13 cellular contexts compared by ENCODE assay signal in genomic region chr2:86243950-86244733, GRCh38. TPM values are rescaled to one million over a fixed set of nuclear protein-coding genes. Genes with fewer than 3 reads are reported as not detected.
DNase-seq lines count a peak whose midpoint lies in the region; ATAC-seq, FAIRE-seq and TF ChIP-seq lines count a peak whose summit lies in the region.
"Had no signal": no experiment of that assay in that cellular context is flagged by ENCODE, and none has a peak within 500 bp of the region (broad histone marks: within the 10 kb centered on the region; RNA-seq: fewer than 3 reads in every experiment).

No MANE protein-coding gene starts in this region.

- peak; percentile 77 for FAIRE-seq in GM12892 (lab: Jason Lieb, UNC)

- peak in 1 of 3 experiments; percentile 15 for TF ChIP-seq CTCF in ascending aorta (IDR thresholded peaks at IDR 0.05)

- no peak for TF ChIP-seq POLR2A in GM12892 (IDR thresholded peaks at IDR 0.05; ENCODE audit: low read depth, low read length)

- ATAC-seq in HG03103 (IDR thresholded peaks at IDR 0.05; ENCODE audit: low read depth, unreplicated experiment) (peak; percentile 56), HG03571 (IDR thresholded peaks at IDR 0.05; ENCODE audit: unreplicated experiment) (no peak)
- ATAC-seq: mucosa of descending colon had no signal

- no peaks in the 10 kb centered on the region for H3K9me3 ChIP-seq in ascending aorta
- H3K9me3 ChIP-seq: mucosa of descending colon had no signal

- H3K4me3 ChIP-seq in ascending aorta, result no peak overlapping the region
- H3K4me3 ChIP-seq in rectal smooth muscle tissue (ENCODE audit: low read length), result no peak overlapping the region
- H3K4me3 ChIP-seq: mucosa of descending colon had no signal

- H3K27me3 ChIP-seq in ascending aorta, result no peaks in the 10 kb centered on the region
- no peaks in the 10 kb centered on the region for H3K27me3 ChIP-seq in rectal smooth muscle tissue (ENCODE audit: control insufficient read depth, insufficient read depth, low read length)
- H3K27me3 ChIP-seq: brain microvascular endothelial cell had no signal

- H3K27ac ChIP-seq in ascending aorta (peak overlapping the region; percentile 64 to 79), rectal smooth muscle tissue (ENCODE audit: low read depth, low read length) (peak overlapping the region; percentile 70)
- H3K27ac ChIP-seq: brain microvascular endothelial cell had no signal

- H3K4me1 ChIP-seq in ascending aorta, result peaks cover 3 to 9% of the 10 kb centered on the region in 2 donors
- H3K4me1 ChIP-seq in rectal smooth muscle tissue (ENCODE audit: control insufficient read depth, insufficient read depth, low read length), result peaks cover 15% of the 10 kb centered on the region

- H3K36me3 ChIP-seq in ascending aorta (no peaks in the 10 kb centered on the region), rectal smooth muscle tissue (ENCODE audit: control insufficient read depth, insufficient read depth, low read length) (no peaks in the 10 kb centered on the region)
- H3K36me3 ChIP-seq: brain microvascular endothelial cell had no signal

- DNase-seq in GM12892 (ENCODE audit: insufficient read length), result no peak
- DNase-seq in ascending aorta (ENCODE audit: low spot score in 2 of 2), result no peak
- DNase-seq in activated CD8-positive, alpha-beta memory T cell treated with anti-CD3 and anti-CD28 coated beads, Interleukin-2, amount 50 U/mL, for 4 hours, result no peak
- DNase-seq in activated naive CD4-positive, alpha-beta T cell treated with anti-CD3 and anti-CD28 coated beads, Interleukin-2, amount 50 U/mL, for 16 hours, result no peak
- DNase-seq in DMS53 treated with DMSO at 0.1 percent for 48 hours (lab: John Stamatoyannopoulos, UW; ENCODE audit: unreplicated experiment), result no peak
- DNase-seq: brain microvascular endothelial cell; CD4-positive, CD25-positive, alpha-beta regulatory T cell; erythroblast; mucosa of descending colon; NCI-H2107 had no signal

- H3K9ac ChIP-seq in rectal smooth muscle tissue (ENCODE audit: low read length), result no peak overlapping the region

- intact Hi-C loops in ascending aorta (cut with DNase I), result no loop called here

RNA-seq across cellular contexts. Expression of gene MRPL35, which starts 44.9 kb away (rescaled TPM):
- polyA plus RNA-seq in GM12892 (2012; ENCODE audit: missing spikeins), result 86.3 TPM
- total RNA-seq in ascending aorta, result 4.7 TPM

RNA-seq across cellular contexts. Expression of gene IMMT, which starts 48.9 kb away (rescaled TPM):
- 88.2 TPM for polyA plus RNA-seq in GM12892 (2012; ENCODE audit: missing spikeins)
- total RNA-seq in ascending aorta, result 97.1 TPM
